In the genomic region with DNA sequence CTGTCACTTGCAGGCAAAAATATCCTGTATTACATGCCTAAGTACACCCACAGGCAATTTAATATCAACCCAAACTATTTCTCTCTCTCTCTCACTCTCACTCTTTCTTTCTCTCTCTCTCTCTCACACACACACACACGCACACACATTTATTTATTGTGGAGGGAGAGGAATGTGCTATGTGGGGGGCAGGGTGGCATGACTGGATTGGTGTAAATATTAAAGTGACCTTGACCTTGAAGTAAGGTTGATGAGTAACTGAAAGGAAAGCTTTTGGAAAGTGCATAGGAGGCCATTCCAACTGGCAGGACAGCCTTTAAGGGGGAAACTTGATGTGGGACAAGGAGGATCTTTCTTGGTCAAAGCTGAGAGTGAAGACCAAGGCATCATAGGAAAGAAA, we compare ENCODE assay signal across 27 cellular contexts.
"Had no signal": no experiment of that assay in that cellular context is flagged by ENCODE, and none has a peak within 500 bp of the region (broad histone marks: within the 10 kb centered on the region; RNA-seq: fewer than 3 reads in every experiment).

No MANE protein-coding gene starts in this region.

- H3K4me1 ChIP-seq: pancreas, prostate gland, spleen, stomach, thyroid gland, tibial nerve, upper lobe of left lung, vagina had no signal

- DNase-seq: naive thymus-derived CD4-positive, alpha-beta T cell; natural killer cell; nephron progenitor cell; nucleus accumbens; right cardiac atrium; spleen; stimulated activated CD4-positive, alpha-beta T cell treated with anti-CD3 and anti-CD28 coated beads, Interleukin-12 subunit alpha, Interleukin-12 subunit beta, amount 100 ng/mL, for 4 hours; stimulated activated CD4-positive, alpha-beta T cell treated with anti-CD3 and anti-CD28 coated beads, Interleukin-2, amount 100 ng/mL, for 24 hours; stimulated activated CD4-positive, alpha-beta T cell treated with anti-CD3 and anti-CD28 coated beads, Interleukin-2, amount 100 ng/mL, for 48 hours; stimulated activated CD4-positive, alpha-beta T cell treated with anti-CD3 and anti-CD28 coated beads, Interleukin-4, amount 100 ng/mL, for 24 hours; stimulated activated naive B cell treated with anti-CD40 and anti-IgM and Interleukin-4, amounts not matched to agents 10 μg/mL and 1 μg/mL and 100 μg/mL, for 72 hours; stimulated activated naive CD4-positive, alpha-beta T cell treated with Interleukin-2 at 50 U/mL for 16 hours; stomach; thyroid gland; trophoblast cell; upper lobe of left lung had no signal

- H3K27ac ChIP-seq: neutrophil, pancreas, prostate gland, skin epidermis, spleen, stomach, thoracic aorta, thyroid gland, tibial nerve, upper lobe of left lung, vagina had no signal

- H3K4me2 ChIP-seq: smooth muscle cell had no signal

- FAIRE-seq: pancreas, urothelium cell line had no signal

- H3K4me3 ChIP-seq: pancreas, prostate gland, skin epidermis, smooth muscle cell, spleen, stomach, thoracic aorta, thyroid gland, tibial nerve, upper lobe of left lung, vagina had no signal

- H3K9me3 ChIP-seq: neutrophil, pancreas, prostate gland, spleen, stomach, thoracic aorta, thyroid gland, tibial nerve, upper lobe of left lung, vagina had no signal

- H3K27me3 ChIP-seq: neutrophil, pancreas, spleen, stomach, thyroid gland, tibial nerve, upper lobe of left lung, vagina had no signal

- ATAC-seq: naive thymus-derived CD4-positive, alpha-beta T cell; natural killer cell; right cardiac atrium; sciatic nerve; stimulated activated effector memory CD8-positive, alpha-beta T cell treated with anti-CD3 and anti-CD28 coated beads, Interleukin-12 subunit alpha, Interleukin-12 subunit beta, amount 100 ng/mL, for 72 hours; stimulated activated naive B cell treated with anti-CD40 and anti-IgM and Interleukin-4, amounts not matched to agents 10 μg/mL and 1 μg/mL and 100 μg/mL, for 72 hours had no signal

- H3K36me3 ChIP-seq: neutrophil, pancreas, prostate gland, spleen, stomach, thoracic aorta, thyroid gland, tibial nerve, upper lobe of left lung, vagina had no signal
